Comparison of ENCODE assay signal across 8 cellular contexts in the genomic region with DNA sequence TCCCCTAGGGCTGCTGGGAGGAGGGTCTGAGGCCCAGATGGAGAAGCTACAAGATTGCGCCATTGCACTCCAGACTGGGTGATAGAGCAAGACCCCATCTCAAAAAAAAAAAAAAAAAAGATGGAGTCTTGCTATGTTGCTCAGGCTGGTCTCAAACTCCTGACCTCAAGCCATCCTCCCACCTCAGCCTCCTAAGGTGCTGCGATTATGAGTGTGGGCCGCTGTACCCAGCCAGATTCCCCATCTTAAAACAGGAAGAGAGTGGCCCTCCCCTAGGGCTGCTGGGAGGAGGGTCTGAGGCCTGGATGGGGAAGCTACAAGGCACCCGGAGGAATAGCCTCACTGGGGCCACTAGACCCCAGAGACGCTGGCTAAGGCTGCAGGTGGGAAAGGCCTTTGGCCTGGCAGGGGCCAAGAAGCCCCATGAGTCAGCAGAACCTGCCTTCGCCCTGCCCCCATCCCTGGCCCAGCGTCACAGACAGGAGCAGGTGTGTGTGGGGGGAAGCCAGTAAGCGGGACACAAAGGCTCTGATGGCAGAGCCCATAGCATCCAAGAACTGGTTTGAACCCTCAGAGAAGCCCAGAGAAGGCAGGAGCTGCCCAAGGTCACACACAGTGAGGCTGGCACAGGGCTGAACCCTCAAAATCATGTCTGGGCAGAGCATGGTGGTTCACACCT. TPM values are rescaled to one million over a fixed set of nuclear protein-coding genes. Genes with fewer than 3 reads are reported as not detected.
DNase-seq lines count a peak whose midpoint lies in the region; ATAC-seq, FAIRE-seq and TF ChIP-seq lines count a peak whose summit lies in the region.
"Not testable (repeated sequence)": the region's sequence is repeated elsewhere in the genome, so short reads cannot be mapped to it uniquely, and the experiment has no call there.
"Had no signal": no experiment of that assay in that cellular context is flagged by ENCODE, and none has a peak within 500 bp of the region (broad histone marks: within the 10 kb centered on the region; RNA-seq: fewer than 3 reads in every experiment).

No MANE protein-coding gene starts in this region.

- H3K9me3 ChIP-seq in RWPE2 (ENCODE audit: severe bottlenecking); kidney (ENCODE audit: control insufficient read depth in 1 of 2, low read length in 2 of 2); gastrocnemius medialis; upper lobe of right lung: not testable (repeated sequence)

- ATAC-seq in RWPE2 (ENCODE audit: low read depth); Right ventricle myocardium superior (ENCODE audit: poor library complexity); omental fat pad (ENCODE audit: low FRiP score); upper lobe of right lung: not testable (repeated sequence)
- peak; percentile 10 to 22 for ATAC-seq in gastrocnemius medialis

- not testable (repeated sequence) for H3K4me1 ChIP-seq in RWPE2 (ENCODE audit: insufficient read depth, poor library complexity, severe bottlenecking); kidney (ENCODE audit: control insufficient read depth in 1 of 2, insufficient read depth in 1 of 2, low read depth in 1 of 2, low read length in 2 of 2); gastrocnemius medialis; upper lobe of right lung

- not testable (repeated sequence) for H3K27me3 ChIP-seq in RWPE2 (ENCODE audit: insufficient read depth, poor library complexity, severe bottlenecking); gastrocnemius medialis; upper lobe of right lung

- DNase-seq in RWPE2 (ENCODE audit: low spot score) (peak; percentile 32), Right ventricle myocardium superior (peak; percentile 38), kidney (peak; percentile 20), omental fat pad (ENCODE audit: low spot score) (peak; percentile 20), gastrocnemius medialis (peak in 1 of 2 donors; percentile 35), upper lobe of right lung (peak; percentile 34)
- DNase-seq in activated T-cell treated with anti-CD3 and anti-CD28 coated beads, Interleukin-2, amount 50 U/mL, for 48 hours, result peak; percentile 15 to 17

- intact Hi-C loops in Right ventricle myocardium superior (cut with DNase I); kidney (cut with DNase I); gastrocnemius medialis (cut with DNase I; ENCODE audit: low total_unique reads); upper lobe of right lung (cut with DNase I): not testable (repeated sequence)

- not testable (repeated sequence) for H3K9ac ChIP-seq in kidney (ENCODE audit: low read length in 2 of 2)

- not testable (repeated sequence) for TF ChIP-seq CTCF in RWPE2 (IDR thresholded peaks at IDR 0.05; ENCODE audit: poor library complexity, severe bottlenecking); kidney (IDR thresholded peaks at IDR 0.05; ENCODE audit: borderline replicate concordance, extremely low read depth, insufficient read depth); omental fat pad (IDR thresholded peaks at IDR 0.05); gastrocnemius medialis (IDR thresholded peaks at IDR 0.05 in 4 of 5, conservative IDR thresholded peaks at IDR 0.05 in 1 of 5); upper lobe of right lung (IDR thresholded peaks at IDR 0.05)

- not testable (repeated sequence) for FAIRE-seq in kidney (lab: Jason Lieb, UNC)

- in situ Hi-C loops in gastrocnemius medialis (cut with MboI; ENCODE audit: low sequenced_read_pairs in 4 of 4), result not testable (repeated sequence)

- H3K36me3 ChIP-seq in RWPE2 (ENCODE audit: low read depth); kidney (ENCODE audit: control insufficient read depth in 1 of 2, insufficient read depth in 2 of 2, low read length in 2 of 2); gastrocnemius medialis; upper lobe of right lung: not testable (repeated sequence)

- not testable (repeated sequence) for H3K27ac ChIP-seq in RWPE2 (ENCODE audit: poor library complexity, severe bottlenecking); kidney (ENCODE audit: low read depth in 2 of 2, low read length in 2 of 2); upper lobe of right lung
- H3K27ac ChIP-seq in gastrocnemius medialis, result peak overlapping the region; percentile 78 to 91 (median 84)

- H3K4me3 ChIP-seq in RWPE2 (ENCODE audit: severe bottlenecking); kidney (ENCODE audit: low read length in 2 of 2); gastrocnemius medialis; upper lobe of right lung: not testable (repeated sequence)

- not testable (repeated sequence) for TF ChIP-seq POLR2A in gastrocnemius medialis (IDR thresholded peaks at IDR 0.05)

RNA-seq across cellular contexts. Expression of a gene that starts 10.0 kb away (rescaled TPM):
- total RNA-seq in Right ventricle myocardium superior (9.3 TPM), kidney (22.5 TPM), omental fat pad (1 to 10 TPM; 5.0 to 9.1 (median 6.7) TPM), gastrocnemius medialis (100 to 1,000 TPM in 2 of 4 donors, 10 to 100 TPM in 2; 38.0 to 127 (median 86.0) TPM), upper lobe of right lung (30.0 TPM)
- polyA plus RNA-seq in kidney (ENCODE audit: insufficient read depth, low read depth, low replicate concordance), result 24.0 TPM

RNA-seq across cellular contexts. Expression of a gene that starts 28.8 kb away (rescaled TPM):
- total RNA-seq in Right ventricle myocardium superior (51.3 TPM), kidney (42.0 TPM), omental fat pad (10 to 100 TPM; 15.4 to 26.6 (median 18.3) TPM), gastrocnemius medialis (10 to 100 TPM; 25.7 to 67.9 (median 51.6) TPM), upper lobe of right lung (35.0 TPM)
- 117 TPM for polyA plus RNA-seq in kidney (ENCODE audit: insufficient read depth, low read depth, low replicate concordance)

RNA-seq across cellular contexts. Expression of a gene that starts 35.9 kb away (rescaled TPM):
- total RNA-seq in Right ventricle myocardium superior (4.4 TPM), kidney (21.6 TPM), omental fat pad (10 to 100 TPM in 1 of 4 donors, 1 to 10 TPM in 3; 1.6 to 11.7 (median 5.6) TPM), gastrocnemius medialis (1 to 10 TPM in 2 of 4 donors, not detected in 2; 1.6 to 3.0 TPM), upper lobe of right lung (19.3 TPM)
- 6.8 TPM for polyA plus RNA-seq in kidney (ENCODE audit: insufficient read depth, low read depth, low replicate concordance)
- total RNA-seq: G401 had no signal

RNA-seq across cellular contexts. Expression of a gene that starts 42.8 kb away (rescaled TPM):
- total RNA-seq in Right ventricle myocardium superior (9.7 TPM), kidney (14.1 TPM), omental fat pad (10 to 100 TPM in 3 of 4 donors, 1 to 10 TPM in 1; 9.8 to 19.3 (median 11.4) TPM), gastrocnemius medialis (10 to 100 TPM in 3 of 4 donors, 1 to 10 TPM in 1; 7.5 to 24.5 (median 18.0) TPM), upper lobe of right lung (15.7 TPM)
- 14.0 TPM for polyA plus RNA-seq in kidney (ENCODE audit: insufficient read depth, low read depth, low replicate concordance)

RNA-seq across cellular contexts. Expression of a gene that starts 42.9 kb away (rescaled TPM):
- total RNA-seq in Right ventricle myocardium superior (5.3 TPM), kidney (14.0 TPM), omental fat pad (10 to 100 TPM in 2 of 4 donors, 1 to 10 TPM in 2; 7.9 to 12.6 (median 9.7) TPM), gastrocnemius medialis (10 to 100 TPM in 2 of 4 donors, 1 to 10 TPM in 2; 8.7 to 15.1 (median 10.9) TPM), upper lobe of right lung (7.4 TPM)
- polyA plus RNA-seq in kidney (ENCODE audit: insufficient read depth, low read depth, low replicate concordance), result 15.4 TPM
